1 cellular context compared by ENCODE assay signal in the genomic region with DNA sequence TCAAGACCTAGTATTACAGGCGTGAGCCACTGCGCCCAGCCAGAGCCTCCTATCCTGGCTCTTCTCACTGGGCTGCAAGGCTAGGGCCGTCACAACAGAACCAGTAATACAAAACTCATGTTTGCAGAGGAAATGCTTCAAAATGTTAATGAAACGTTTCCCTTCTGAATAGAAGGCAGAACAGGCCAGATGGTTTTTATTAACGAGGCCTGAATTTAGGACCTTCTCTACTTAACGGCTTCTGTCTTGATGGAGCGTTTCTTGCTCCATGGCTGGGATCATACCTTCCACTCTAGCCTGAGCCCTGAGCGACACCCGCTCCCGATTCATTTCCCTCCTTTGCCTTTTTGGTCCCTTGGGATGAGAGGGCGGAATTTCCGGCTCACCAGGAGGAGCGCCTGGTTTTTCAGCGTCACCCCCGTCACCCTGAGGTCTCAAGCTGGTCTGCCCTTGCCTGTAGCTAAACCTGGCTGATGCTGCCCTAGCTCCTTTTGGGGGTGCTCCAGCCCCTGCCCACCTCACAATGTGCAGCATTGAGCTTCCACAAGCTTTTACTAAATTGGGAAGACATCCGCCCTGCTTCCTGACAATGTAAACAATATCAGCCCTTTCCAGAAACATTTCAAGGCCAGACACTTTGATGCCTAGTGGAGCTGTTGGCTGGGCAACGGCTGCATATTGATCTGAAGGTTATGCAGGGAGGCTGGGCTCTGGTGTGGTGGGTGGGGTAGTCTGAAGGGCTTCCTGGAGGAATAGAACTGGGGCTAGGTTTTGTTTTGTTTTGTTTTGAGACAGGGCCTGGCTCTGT.
A peak's percentile ranks its signal among the peaks of the same experiment; 100 is the strongest.
TF ChIP-seq lines count a peak whose summit lies in the region.

No MANE protein-coding gene starts in this region.

TF ChIP-seq in HepG2, 621 proteins besides CTCF, POLR2A, EP300 and RAD21 (continued from another document and continues in another):
- TF ChIP-seq FUBP1 (CRISPR knock-in tag; IDR thresholded peaks at IDR 0.05; ENCODE audit: borderline replicate concordance) (no peak), ZNF556 (CRISPR knock-in tag; IDR thresholded peaks at IDR 0.05; ENCODE audit: borderline replicate concordance) (peak; percentile 57; the same call in 1 of the 2 replicates), FOSL2 (CRISPR knock-in tag; IDR thresholded peaks at IDR 0.05) (peak; percentile 41; the same call in 1 of the 2 replicates), ZBTB2 (CRISPR knock-in tag; IDR thresholded peaks at IDR 0.05; ENCODE audit: low read depth) (no peak), ZNF317 (CRISPR knock-in tag; IDR thresholded peaks at IDR 0.05) (no peak), CENPBD1 (CRISPR knock-in tag; IDR thresholded peaks at IDR 0.05; ENCODE audit: borderline replicate concordance, low read depth) (no peak), HNF4A (CRISPR knock-in tag; IDR thresholded peaks at IDR 0.05) (peak; percentile 55; the same call in 1 of the 2 replicates), ZNF350 (CRISPR knock-in tag; IDR thresholded peaks at IDR 0.05; ENCODE audit: borderline replicate concordance, low read depth) (peak; percentile 82; the same call in 1 of the 2 replicates), WIZ (CRISPR knock-in tag; IDR thresholded peaks at IDR 0.05) (no peak), TP53 (CRISPR knock-in tag; conservative IDR thresholded peaks at IDR 0.05) (no peak), ETS1 (CRISPR knock-in tag; IDR thresholded peaks at IDR 0.05) (no peak), ZNF337 (CRISPR knock-in tag; IDR thresholded peaks at IDR 0.05; ENCODE audit: borderline replicate concordance, low read depth) (no peak), ATF2 (CRISPR knock-in tag; IDR thresholded peaks at IDR 0.05) (peak; percentile 52; the same call in 1 of the 2 replicates), NRL (CRISPR knock-in tag; IDR thresholded peaks at IDR 0.05; ENCODE audit: borderline replicate concordance) (no peak), MAFG (CRISPR knock-in tag; IDR thresholded peaks at IDR 0.05) (no peak), ETV6 (CRISPR knock-in tag; conservative IDR thresholded peaks at IDR 0.05) (peak; percentile 84; the same call in 1 of the 2 replicates), TBP (CRISPR knock-in tag; IDR thresholded peaks at IDR 0.05) (no peak), KLF15 (CRISPR knock-in tag; IDR thresholded peaks at IDR 0.05; ENCODE audit: borderline replicate concordance) (no peak), GATA4 (IDR thresholded peaks at IDR 0.05; ENCODE audit: borderline replicate concordance, low read depth) (no peak), TEF (CRISPR knock-in tag; IDR thresholded peaks at IDR 0.05) (no peak)
- TF ChIP-seq, protein P1, sequence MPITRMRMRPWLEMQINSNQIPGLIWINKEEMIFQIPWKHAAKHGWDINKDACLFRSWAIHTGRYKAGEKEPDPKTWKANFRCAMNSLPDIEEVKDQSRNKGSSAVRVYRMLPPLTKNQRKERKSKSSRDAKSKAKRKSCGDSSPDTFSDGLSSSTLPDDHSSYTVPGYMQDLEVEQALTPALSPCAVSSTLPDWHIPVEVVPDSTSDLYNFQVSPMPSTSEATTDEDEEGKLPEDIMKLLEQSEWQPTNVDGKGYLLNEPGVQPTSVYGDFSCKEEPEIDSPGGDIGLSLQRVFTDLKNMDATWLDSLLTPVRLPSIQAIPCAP (CRISPR knock-in tag; IDR thresholded peaks at IDR 0.05; ENCODE audit: low read depth), result no peak
- TF ChIP-seq, protein P2, sequence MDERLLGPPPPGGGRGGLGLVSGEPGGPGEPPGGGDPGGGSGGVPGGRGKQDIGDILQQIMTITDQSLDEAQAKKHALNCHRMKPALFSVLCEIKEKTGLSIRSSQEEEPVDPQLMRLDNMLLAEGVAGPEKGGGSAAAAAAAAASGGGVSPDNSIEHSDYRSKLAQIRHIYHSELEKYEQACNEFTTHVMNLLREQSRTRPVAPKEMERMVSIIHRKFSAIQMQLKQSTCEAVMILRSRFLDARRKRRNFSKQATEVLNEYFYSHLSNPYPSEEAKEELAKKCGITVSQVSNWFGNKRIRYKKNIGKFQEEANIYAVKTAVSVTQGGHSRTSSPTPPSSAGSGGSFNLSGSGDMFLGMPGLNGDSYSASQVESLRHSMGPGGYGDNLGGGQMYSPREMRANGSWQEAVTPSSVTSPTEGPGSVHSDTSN (CRISPR knock-in tag; IDR thresholded peaks at IDR 0.05), result no peak
- TF ChIP-seq, protein P3, sequence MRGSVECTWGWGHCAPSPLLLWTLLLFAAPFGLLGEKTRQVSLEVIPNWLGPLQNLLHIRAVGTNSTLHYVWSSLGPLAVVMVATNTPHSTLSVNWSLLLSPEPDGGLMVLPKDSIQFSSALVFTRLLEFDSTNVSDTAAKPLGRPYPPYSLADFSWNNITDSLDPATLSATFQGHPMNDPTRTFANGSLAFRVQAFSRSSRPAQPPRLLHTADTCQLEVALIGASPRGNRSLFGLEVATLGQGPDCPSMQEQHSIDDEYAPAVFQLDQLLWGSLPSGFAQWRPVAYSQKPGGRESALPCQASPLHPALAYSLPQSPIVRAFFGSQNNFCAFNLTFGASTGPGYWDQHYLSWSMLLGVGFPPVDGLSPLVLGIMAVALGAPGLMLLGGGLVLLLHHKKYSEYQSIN (CRISPR knock-in tag; IDR thresholded peaks at IDR 0.05; ENCODE audit: borderline replicate concordance), result no peak
- TF ChIP-seq, protein P4, sequence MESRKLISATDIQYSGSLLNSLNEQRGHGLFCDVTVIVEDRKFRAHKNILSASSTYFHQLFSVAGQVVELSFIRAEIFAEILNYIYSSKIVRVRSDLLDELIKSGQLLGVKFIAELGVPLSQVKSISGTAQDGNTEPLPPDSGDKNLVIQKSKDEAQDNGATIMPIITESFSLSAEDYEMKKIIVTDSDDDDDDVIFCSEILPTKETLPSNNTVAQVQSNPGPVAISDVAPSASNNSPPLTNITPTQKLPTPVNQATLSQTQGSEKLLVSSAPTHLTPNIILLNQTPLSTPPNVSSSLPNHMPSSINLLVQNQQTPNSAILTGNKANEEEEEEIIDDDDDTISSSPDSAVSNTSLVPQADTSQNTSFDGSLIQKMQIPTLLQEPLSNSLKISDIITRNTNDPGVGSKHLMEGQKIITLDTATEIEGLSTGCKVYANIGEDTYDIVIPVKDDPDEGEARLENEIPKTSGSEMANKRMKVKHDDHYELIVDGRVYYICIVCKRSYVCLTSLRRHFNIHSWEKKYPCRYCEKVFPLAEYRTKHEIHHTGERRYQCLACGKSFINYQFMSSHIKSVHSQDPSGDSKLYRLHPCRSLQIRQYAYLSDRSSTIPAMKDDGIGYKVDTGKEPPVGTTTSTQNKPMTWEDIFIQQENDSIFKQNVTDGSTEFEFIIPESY (CRISPR knock-in tag; IDR thresholded peaks at IDR 0.05), result no peak
- TF ChIP-seq, protein P5, sequence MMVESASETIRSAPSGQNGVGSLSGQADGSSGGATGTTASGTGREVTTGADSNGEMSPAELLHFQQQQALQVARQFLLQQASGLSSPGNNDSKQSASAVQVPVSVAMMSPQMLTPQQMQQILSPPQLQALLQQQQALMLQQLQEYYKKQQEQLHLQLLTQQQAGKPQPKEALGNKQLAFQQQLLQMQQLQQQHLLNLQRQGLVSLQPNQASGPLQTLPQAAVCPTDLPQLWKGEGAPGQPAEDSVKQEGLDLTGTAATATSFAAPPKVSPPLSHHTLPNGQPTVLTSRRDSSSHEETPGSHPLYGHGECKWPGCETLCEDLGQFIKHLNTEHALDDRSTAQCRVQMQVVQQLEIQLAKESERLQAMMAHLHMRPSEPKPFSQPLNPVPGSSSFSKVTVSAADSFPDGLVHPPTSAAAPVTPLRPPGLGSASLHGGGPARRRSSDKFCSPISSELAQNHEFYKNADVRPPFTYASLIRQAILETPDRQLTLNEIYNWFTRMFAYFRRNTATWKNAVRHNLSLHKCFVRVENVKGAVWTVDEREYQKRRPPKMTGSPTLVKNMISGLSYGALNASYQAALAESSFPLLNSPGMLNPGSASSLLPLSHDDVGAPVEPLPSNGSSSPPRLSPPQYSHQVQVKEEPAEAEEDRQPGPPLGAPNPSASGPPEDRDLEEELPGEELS (CRISPR knock-in tag; IDR thresholded peaks at IDR 0.05), result peak; percentile 92
- TF ChIP-seq, protein P6, sequence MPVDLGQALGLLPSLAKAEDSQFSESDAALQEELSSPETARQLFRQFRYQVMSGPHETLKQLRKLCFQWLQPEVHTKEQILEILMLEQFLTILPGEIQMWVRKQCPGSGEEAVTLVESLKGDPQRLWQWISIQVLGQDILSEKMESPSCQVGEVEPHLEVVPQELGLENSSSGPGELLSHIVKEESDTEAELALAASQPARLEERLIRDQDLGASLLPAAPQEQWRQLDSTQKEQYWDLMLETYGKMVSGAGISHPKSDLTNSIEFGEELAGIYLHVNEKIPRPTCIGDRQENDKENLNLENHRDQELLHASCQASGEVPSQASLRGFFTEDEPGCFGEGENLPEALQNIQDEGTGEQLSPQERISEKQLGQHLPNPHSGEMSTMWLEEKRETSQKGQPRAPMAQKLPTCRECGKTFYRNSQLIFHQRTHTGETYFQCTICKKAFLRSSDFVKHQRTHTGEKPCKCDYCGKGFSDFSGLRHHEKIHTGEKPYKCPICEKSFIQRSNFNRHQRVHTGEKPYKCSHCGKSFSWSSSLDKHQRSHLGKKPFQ (CRISPR knock-in tag; IDR thresholded peaks at IDR 0.05; ENCODE audit: insufficient replicate concordance), result no peak
